19 cellular contexts compared by ENCODE assay signal in genomic region chr12:108627134-108627920, GRCh38. TPM values are rescaled to one million over a fixed set of nuclear protein-coding genes. Genes with fewer than 3 reads are reported as not detected.
DNase-seq lines count a peak whose midpoint lies in the region; ATAC-seq and TF ChIP-seq lines count a peak whose summit lies in the region.
"Had no signal": no experiment of that assay in that cellular context is flagged by ENCODE, and none has a peak within 500 bp of the region (broad histone marks: within the 10 kb centered on the region; RNA-seq: fewer than 3 reads in every experiment).

No MANE protein-coding gene starts in this region.

- peak overlapping the region; percentile 53 to 88 for H3K4me3 Mint-ChIP-seq in activated T-cell treated with anti-CD3 and anti-CD28 coated beads, Interleukin-2, amount 50 U/mL, for 72 hours
- peak overlapping the region; percentile 48 to 94 for H3K4me3 Mint-ChIP-seq in effector memory CD8-positive, alpha-beta T cell
- H3K4me3 Mint-ChIP-seq in stimulated activated naive CD8-positive, alpha-beta T cell treated with anti-CD3 and anti-CD28 coated beads, Interleukin-15, amount 100 ng/mL, for 72 hours, result peak overlapping the region; percentile 55 to 95

- H3K27me3 ChIP-seq in SJSA1 (replicated peaks) (no peaks in the 10 kb centered on the region), heart right ventricle (no peaks in the 10 kb centered on the region), Karpas-422 (ENCODE audit: low read length) (peaks cover 4% of the 10 kb centered on the region; the same call in 1 of the 2 replicates)
- H3K27me3 ChIP-seq: breast epithelium, testis had no signal

- H3K27ac Mint-ChIP-seq in activated T-cell treated with anti-CD3 and anti-CD28 coated beads, Interleukin-2, amount 50 U/mL, for 72 hours, result peak overlapping the region; percentile 81
- peak overlapping the region; percentile 94 to 99 for H3K27ac Mint-ChIP-seq in effector memory CD8-positive, alpha-beta T cell
- peak overlapping the region; percentile 99 to 100 for H3K27ac Mint-ChIP-seq in stimulated activated naive CD8-positive, alpha-beta T cell treated with anti-CD3 and anti-CD28 coated beads, Interleukin-15, amount 100 ng/mL, for 72 hours

- H3K9me3 ChIP-seq in SJSA1 (replicated peaks) (peaks cover 7% of the 10 kb centered on the region; the same call in 1 of the 2 replicates), heart right ventricle (no peaks in the 10 kb centered on the region), Karpas-422 (ENCODE audit: low read length) (no peaks in the 10 kb centered on the region)
- H3K9me3 ChIP-seq: breast epithelium, testis had no signal

- no peaks in the 10 kb centered on the region for H3K79me2 ChIP-seq in Karpas-422 (ENCODE audit: low read length)

- 94% methylated on average over 8 of the region's 8 CpGs for WGBS in heart right ventricle, 2 donors

- no peak for DNase-seq in activated T-cell treated with anti-CD3 and anti-CD28 coated beads, Interleukin-2, amount 50 U/mL, for 72 hours
- no peak for DNase-seq in activated T-cell treated with anti-CD3 and anti-CD28 coated beads, Interleukin-2, amount 50 U/mL, for 1 hour
- DNase-seq in SJSA1 (ENCODE audit: low read depth in 1 of 2, low spot score in 2 of 2) (peak; percentile 71 to 89), heart right ventricle (no peak), Karpas-422 (no peak)
- DNase-seq in effector memory CD8-positive, alpha-beta T cell, result no peak
- no peak for DNase-seq in stimulated activated naive CD8-positive, alpha-beta T cell treated with anti-CD3 and anti-CD28 coated beads, Interleukin-15, amount 100 ng/mL, for 72 hours
- DNase-seq: activated effector memory CD4-positive, alpha-beta T cell treated with Interleukin-2 at 50 U/mL for 16 hours; DMS153; GOT3; left ventricle myocardium superior; MV-4-11; NCI-H2081 treated with DMSO at 0.1 percent for 48 hours; SW 1271; testis had no signal

- peaks cover 0 to 2% of the 10 kb centered on the region in 2 donors for H3K9me3 Mint-ChIP-seq in activated T-cell treated with anti-CD3 and anti-CD28 coated beads, Interleukin-2, amount 50 U/mL, for 72 hours
- no peaks in the 10 kb centered on the region for H3K9me3 Mint-ChIP-seq in effector memory CD8-positive, alpha-beta T cell
- peaks cover 0 to 7% of the 10 kb centered on the region in 2 donors for H3K9me3 Mint-ChIP-seq in stimulated activated naive CD8-positive, alpha-beta T cell treated with anti-CD3 and anti-CD28 coated beads, Interleukin-15, amount 100 ng/mL, for 72 hours

- H3K4me1 Mint-ChIP-seq in activated T-cell treated with anti-CD3 and anti-CD28 coated beads, Interleukin-2, amount 50 U/mL, for 72 hours (ENCODE audit: low read depth), result peaks cover 68% of the 10 kb centered on the region
- H3K4me1 Mint-ChIP-seq in effector memory CD8-positive, alpha-beta T cell (ENCODE audit: low read depth in 2 of 2), result peaks cover 64 to 73% of the 10 kb centered on the region in 2 donors
- H3K4me1 Mint-ChIP-seq in stimulated activated naive CD8-positive, alpha-beta T cell treated with anti-CD3 and anti-CD28 coated beads, Interleukin-15, amount 100 ng/mL, for 72 hours, result peaks cover 75% of the 10 kb centered on the region

- no peaks in the 10 kb centered on the region for H4K20me1 ChIP-seq in Karpas-422 (ENCODE audit: insufficient read depth, low read depth, low read length)

- no peak overlapping the region for H3K9ac ChIP-seq in Karpas-422 (ENCODE audit: low read length)

- H3K36me3 ChIP-seq in SJSA1 (no peaks in the 10 kb centered on the region; the same call in 1 of the 2 replicates), heart right ventricle (peaks cover 0 to 42% (median 0%) of the 10 kb centered on the region in 9 donors), Karpas-422 (ENCODE audit: insufficient read depth, low read length) (no peaks in the 10 kb centered on the region)
- H3K36me3 ChIP-seq: breast epithelium had no signal

- H3K4me2 ChIP-seq in Karpas-422 (ENCODE audit: low read depth, low read length, poor library complexity, severe bottlenecking), result no peak overlapping the region

- H2AFZ ChIP-seq in Karpas-422 (ENCODE audit: low read length), result no peak overlapping the region

- intact Hi-C loops in heart right ventricle (cut with DNase I), result no loop called here

- H3K4me3 ChIP-seq in SJSA1, result no peak overlapping the region
- no peak overlapping the region for H3K4me3 ChIP-seq in heart right ventricle
- no peak overlapping the region for H3K4me3 ChIP-seq in Karpas-422 (ENCODE audit: low read length)
- H3K4me3 ChIP-seq: breast epithelium, testis had no signal

- H3K27ac ChIP-seq in SJSA1 (no peak overlapping the region), heart right ventricle (peak overlapping the region in 1 of 10 donors; percentile 93), Karpas-422 (ENCODE audit: low read length) (no peak overlapping the region)
- H3K27ac ChIP-seq: testis had no signal

- peaks cover 24 to 37% of the 10 kb centered on the region in 2 donors for H3K36me3 Mint-ChIP-seq in activated T-cell treated with anti-CD3 and anti-CD28 coated beads, Interleukin-2, amount 50 U/mL, for 72 hours (ENCODE audit: insufficient read depth in 2 of 2)
- peaks cover 86% of the 10 kb centered on the region for H3K36me3 Mint-ChIP-seq in effector memory CD8-positive, alpha-beta T cell (ENCODE audit: insufficient read depth)

- H3K27me3 Mint-ChIP-seq in activated T-cell treated with anti-CD3 and anti-CD28 coated beads, Interleukin-2, amount 50 U/mL, for 72 hours (ENCODE audit: low read depth), result no peaks in the 10 kb centered on the region
- H3K27me3 Mint-ChIP-seq in effector memory CD8-positive, alpha-beta T cell, result no peaks in the 10 kb centered on the region
- no peaks in the 10 kb centered on the region for H3K27me3 Mint-ChIP-seq in stimulated activated naive CD8-positive, alpha-beta T cell treated with anti-CD3 and anti-CD28 coated beads, Interleukin-15, amount 100 ng/mL, for 72 hours

- ATAC-seq in activated T-cell treated with anti-CD3 and anti-CD28 coated beads, Interleukin-2, amount 50 U/mL, for 72 hours (replicated peaks in 1 of 2), result no peak
- no peak for ATAC-seq in effector memory CD8-positive, alpha-beta T cell (replicated peaks)
- no peak for ATAC-seq in stimulated activated naive CD8-positive, alpha-beta T cell treated with anti-CD3 and anti-CD28 coated beads, Interleukin-15, amount 100 ng/mL, for 72 hours
- no peak for ATAC-seq in heart right ventricle
- ATAC-seq in GM21529 (IDR thresholded peaks at IDR 0.05; ENCODE audit: unreplicated experiment), result no peak
- ATAC-seq: activated CD4-positive, CD25-positive, alpha-beta regulatory T cell treated with anti-CD3 and anti-CD28 coated beads, Interleukin-2, amount 50 U/mL, for 24 hours; left ventricle myocardium superior; Panc1 had no signal

- H3K4me1 ChIP-seq in SJSA1 (replicated peaks), result peaks cover 44% of the 10 kb centered on the region
- peaks cover 0 to 69% (median 14%) of the 10 kb centered on the region in 9 donors for H3K4me1 ChIP-seq in heart right ventricle
- peaks cover 24% of the 10 kb centered on the region for H3K4me1 ChIP-seq in Karpas-422 (ENCODE audit: low read length)
- H3K4me1 ChIP-seq: breast epithelium, testis had no signal

- no peak for TF ChIP-seq CTCF in heart right ventricle (IDR thresholded peaks at IDR 0.05)

- no peaks in the 10 kb centered on the region for H3K9me2 ChIP-seq in Karpas-422 (replicated peaks; ENCODE audit: insufficient read depth, low read length)

RNA-seq across cellular contexts. Expression of gene SELPLG, which starts 6.4 kb away (rescaled TPM):
- total RNA-seq in activated T-cell treated with anti-CD3 and anti-CD28 coated beads, Interleukin-2, amount 50 U/mL, for 72 hours, result 10 to 100 TPM; 49.6 to 55.4 TPM
- 2.1 and 2.9 TPM in 2 replicates for total RNA-seq in SJSA1 (2014; rRNA removed; shearing (Covaris generic))
- 10 to 100 TPM in 1 of 10 donors, 1 to 10 TPM in 9; 1.5 to 17.6 (median 2.4) TPM for total RNA-seq in heart right ventricle
- 1 to 10 TPM in 1 of 2 donors, under 1 TPM in 1; 0.88 to 3.9 TPM for polyA plus RNA-seq in heart right ventricle
- 0.97 and 2.5 TPM in 2 replicates for total RNA-seq in Karpas-422 (2014; rRNA removed; shearing (Covaris generic); ENCODE audit: low replicate concordance)

RNA-seq across cellular contexts. Expression of gene TMEM119, which starts 29.4 kb away (rescaled TPM):
- total RNA-seq in activated T-cell treated with anti-CD3 and anti-CD28 coated beads, Interleukin-2, amount 50 U/mL, for 72 hours, result under 1 TPM; 0.65 to 0.74 TPM
- 225 and 311 TPM in 2 replicates for total RNA-seq in SJSA1 (2014; rRNA removed; shearing (Covaris generic))
- 1 to 10 TPM in 8 of 10 donors, under 1 TPM in 2; 0.57 to 6.9 (median 2.0) TPM for total RNA-seq in heart right ventricle
- polyA plus RNA-seq in heart right ventricle, result 1 to 10 TPM; 1.0 to 2.2 TPM
- total RNA-seq in Karpas-422 (2014; rRNA removed; shearing (Covaris generic); ENCODE audit: low replicate concordance), result not detected in 2 replicates

Comparison
In these comparisons a context has a peak if more than half of its experiments do, and no peak if none do; other contexts are left out.
1. DNase-seq: peak in SJSA1 (2 of 2); none in activated T-cell treated with anti-CD3 and anti-CD28 coated beads, Interleukin-2, amount 50 U/mL, for 72 hours (0 of 2), activated T-cell treated with anti-CD3 and anti-CD28 coated beads, Interleukin-2, amount 50 U/mL, for 1 hour (single experiment), effector memory CD8-positive, alpha-beta T cell (0 of 3), stimulated activated naive CD8-positive, alpha-beta T cell treated with anti-CD3 and anti-CD28 coated beads, Interleukin-15, amount 100 ng/mL, for 72 hours (0 of 2), heart right ventricle (0 of 2) and Karpas-422 (single experiment).
2. RNA of gene TMEM119, which starts 29.4 kb away (total RNA-seq): 225 to 311 TPM in SJSA1; 0.57 to 6.9 TPM in heart right ventricle, 0.65 to 0.74 TPM in activated T-cell treated with anti-CD3 and anti-CD28 coated beads, Interleukin-2, amount 50 U/mL, for 72 hours and not detected in Karpas-422; every median in the first group is over 10 times any median in the second.
3. Peak in every context shown above with its lines, with median percentiles within 50 percentile points of each other: H3K27ac Mint-ChIP-seq and H3K4me3 Mint-ChIP-seq.